In the genomic region with DNA sequence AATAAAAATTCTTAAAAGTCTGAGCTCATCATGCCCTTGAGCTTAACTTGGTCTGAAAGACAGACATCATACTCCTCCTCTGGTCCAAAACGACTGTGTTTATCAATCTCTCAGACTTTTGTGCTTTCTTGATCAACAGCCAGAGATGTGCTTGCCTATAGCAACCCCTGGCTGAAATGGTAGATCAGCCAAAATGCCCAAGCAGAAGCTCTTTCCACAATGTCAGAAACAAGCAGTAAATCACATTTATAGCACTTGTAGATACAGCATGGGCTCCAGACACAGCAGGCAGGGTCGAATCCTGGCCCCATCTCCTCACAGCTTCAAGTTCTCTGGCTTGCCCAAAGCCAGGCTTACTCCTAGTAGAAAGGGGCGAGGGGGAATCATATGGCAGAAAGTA, we compare ENCODE assay signal across 17 cellular contexts.
DNase-seq lines count a peak whose midpoint lies in the region; ATAC-seq and TF ChIP-seq lines count a peak whose summit lies in the region.
"Had no signal": no experiment of that assay in that cellular context is flagged by ENCODE, and none has a peak within 500 bp of the region (broad histone marks: within the 10 kb centered on the region; RNA-seq: fewer than 3 reads in every experiment).

No MANE protein-coding gene starts in this region.

- H3K27me3 ChIP-seq in Loucy (ENCODE audit: insufficient read depth, low read length, poor library complexity, severe bottlenecking) (no peaks in the 10 kb centered on the region), esophagus muscularis mucosa (no peaks in the 10 kb centered on the region), mesenchymal stem cell (ENCODE audit: control insufficient read depth in 1 of 2, insufficient read depth in 1 of 2, low read length in 2 of 2) (no peaks in the 10 kb centered on the region)

- DNase-seq in esophagus muscularis mucosa (ENCODE audit: extremely low spot score) = peak; percentile 17
- DNase-seq in mesenchymal stem cell = no peak
- DNase-seq in OCI-M1 (lab: John Stamatoyannopoulos, UW) = no peak
- DNase-seq in Ammon's horn (ENCODE audit: low spot score) = no peak
- no peak for DNase-seq in Right ventricle myocardium inferior (ENCODE audit: missing footprints)
- DNase-seq: ACHN; C1 segment of cervical spinal cord; CD4-positive, alpha-beta T cell; DMS153; DMS79 treated with DMSO at 0.1 percent for 48 hours; EL; GM23248 had no signal

- no peaks in the 10 kb centered on the region for H3F3A ChIP-seq in Loucy (ENCODE audit: low read depth)

- no peaks in the 10 kb centered on the region for H3K9me3 ChIP-seq in HEK293 (ENCODE audit: control insufficient read depth, insufficient read depth, low read depth, low read length)
- no peaks in the 10 kb centered on the region for H3K9me3 ChIP-seq in Loucy (ENCODE audit: insufficient read depth, low read depth, low read length)
- no peaks in the 10 kb centered on the region for H3K9me3 ChIP-seq in esophagus muscularis mucosa
- H3K9me3 ChIP-seq in mesenchymal stem cell (ENCODE audit: control insufficient read depth, low read length) = no peaks in the 10 kb centered on the region

- TF ChIP-seq EP300 in esophagus muscularis mucosa (IDR thresholded peaks at IDR 0.05) = no peak

- POLR2A ChIA-PET in HEK293 (lab: Yijun Ruan, JAX) = no interaction called here

- H3K4me2 ChIP-seq in Loucy (ENCODE audit: low read depth, low read length, poor library complexity, severe bottlenecking) = no peak overlapping the region
- no peak overlapping the region for H3K4me2 ChIP-seq in mesenchymal stem cell (ENCODE audit: low read length, poor library complexity, severe bottlenecking)

- CTCF ChIA-PET in HEK293 (lab: Yijun Ruan, JAX) = no interaction called here

- no peak overlapping the region for H3K23ac ChIP-seq in mesenchymal stem cell (ENCODE audit: low read length in 2 of 2)

- 97% methylated on average over 2 of the region's 3 CpGs for WGBS in esophagus muscularis mucosa
- 52% methylated on average over 2 of the region's 3 CpGs for WGBS in mesenchymal stem cell

- H2AFZ ChIP-seq in Loucy (ENCODE audit: low read length) = no peak overlapping the region
- no peak overlapping the region for H2AFZ ChIP-seq in mesenchymal stem cell (ENCODE audit: low read depth, low read length)
- H2AFZ ChIP-seq: GM23248 had no signal

- peak overlapping the region in 1 of 2 experiments; percentile 50 for H3K14ac ChIP-seq in mesenchymal stem cell (ENCODE audit: low read length in 2 of 2)

- no peak overlapping the region for H4K8ac ChIP-seq in mesenchymal stem cell (ENCODE audit: low read length)

- no peak overlapping the region for H2BK15ac ChIP-seq in mesenchymal stem cell (ENCODE audit: low read depth, poor library complexity, severe bottlenecking)

- no peak overlapping the region for H4K91ac ChIP-seq in mesenchymal stem cell (ENCODE audit: low read length)

- H3K4ac ChIP-seq in mesenchymal stem cell (ENCODE audit: low read depth in 1 of 2, low read length in 2 of 2) = no peak overlapping the region

- H3K4me3 ChIP-seq in HEK293 (ENCODE audit: low read depth, low read length) (no peak overlapping the region), Loucy (ENCODE audit: low read length, poor library complexity, severe bottlenecking) (no peak overlapping the region), esophagus muscularis mucosa (no peak overlapping the region), mesenchymal stem cell (ENCODE audit: insufficient read depth in 1 of 2, low read depth in 1 of 2, low read length in 2 of 2) (no peak overlapping the region)
- H3K4me3 ChIP-seq: GM23248 had no signal

- no peaks in the 10 kb centered on the region for H3K79me2 ChIP-seq in Loucy (ENCODE audit: insufficient read depth, low read length)

- no peaks in the 10 kb centered on the region for H3K9me2 ChIP-seq in Loucy (replicated peaks; ENCODE audit: low read depth, low read length)

- H3K79me1 ChIP-seq in mesenchymal stem cell (replicated peaks; ENCODE audit: low read length, poor library complexity, severe bottlenecking) = peaks cover 2% of the 10 kb centered on the region

- no peak for ATAC-seq in activated CD4-positive, CD25-positive, alpha-beta regulatory T cell treated with anti-CD3 and anti-CD28 coated beads, Interleukin-2, amount 50 U/mL, for 24 hours
- ATAC-seq in Right ventricle myocardium inferior = no peak
- ATAC-seq: HCT116, HepG2 had no signal

- H3K4me1 ChIP-seq in HEK293 (ENCODE audit: control insufficient read depth, insufficient read depth, low read length) (no peaks in the 10 kb centered on the region), Loucy (ENCODE audit: insufficient read depth, low read length, poor library complexity, severe bottlenecking) (peaks cover 31% of the 10 kb centered on the region), esophagus muscularis mucosa (peaks cover 0 to 10% (median 5%) of the 10 kb centered on the region in 4 donors), mesenchymal stem cell (ENCODE audit: control insufficient read depth, insufficient read depth, low read depth, low read length) (peaks cover 10% of the 10 kb centered on the region)

- H3K9ac ChIP-seq in Loucy (ENCODE audit: low read depth, low read length, poor library complexity, severe bottlenecking) = no peak overlapping the region
- H3K9ac ChIP-seq in mesenchymal stem cell (ENCODE audit: low read length) = no peak overlapping the region
- H3K9ac ChIP-seq: GM23248 had no signal

- no peak overlapping the region for H3K27ac ChIP-seq in HEK293 (ENCODE audit: extremely low read depth, low read depth, low read length)
- H3K27ac ChIP-seq in esophagus muscularis mucosa (replicated peaks in 1 of 4) = no peak overlapping the region
- no peak overlapping the region for H3K27ac ChIP-seq in mesenchymal stem cell (ENCODE audit: low read length, poor library complexity, severe bottlenecking)
- H3K27ac ChIP-seq: GM23248 had no signal

- no peak overlapping the region for H2BK120ac ChIP-seq in mesenchymal stem cell (ENCODE audit: low read depth, low read length)

- intact Hi-C loops in esophagus muscularis mucosa (cut with DNase I) (no loop called here), Right ventricle myocardium inferior (cut with DNase I) (no loop called here)

- H4K20me1 ChIP-seq in Loucy (ENCODE audit: insufficient read depth, low read length, poor library complexity, severe bottlenecking) = no peaks in the 10 kb centered on the region

- H2AK5ac ChIP-seq in mesenchymal stem cell (ENCODE audit: low read length, severe bottlenecking) = peak overlapping the region; percentile 40

- H2BK12ac ChIP-seq in mesenchymal stem cell (ENCODE audit: low read length in 2 of 2) = peak overlapping the region in 1 of 2 experiments; percentile 43

- H3K36me3 ChIP-seq in HEK293 (ENCODE audit: control insufficient read depth in 2 of 2, insufficient read depth in 1 of 2, low read length in 2 of 2) = no peaks in the 10 kb centered on the region
- H3K36me3 ChIP-seq in Loucy (ENCODE audit: insufficient read depth, low read length) = no peaks in the 10 kb centered on the region
- H3K36me3 ChIP-seq in esophagus muscularis mucosa = no peaks in the 10 kb centered on the region
- H3K36me3 ChIP-seq in mesenchymal stem cell (ENCODE audit: control insufficient read depth in 1 of 2, insufficient read depth in 2 of 2, low read depth in 1 of 2, low read length in 2 of 2) = peaks cover 3 to 6% of the 10 kb centered on the region in 2 experiments

- H3K18ac ChIP-seq in mesenchymal stem cell (ENCODE audit: low read depth in 1 of 2, low read length in 2 of 2) = peak overlapping the region in 1 of 2 experiments; percentile 43

- no peak for TF ChIP-seq CTCF in HEK293 (tag by site-specific recombination; IDR thresholded peaks at IDR 0.05)
- 0 out of 2 replicates have a peak, but pooled peaks have one; percentile 18 for TF ChIP-seq CTCF in Loucy (conservative IDR thresholded peaks at IDR 0.05; ENCODE audit: low read length)
- no peak for TF ChIP-seq CTCF in esophagus muscularis mucosa (IDR thresholded peaks at IDR 0.05)

- TF ChIP-seq POLR2A in esophagus muscularis mucosa (IDR thresholded peaks at IDR 0.05; ENCODE audit: low read depth) = no peak

- no peak overlapping the region for H2BK5ac ChIP-seq in mesenchymal stem cell (ENCODE audit: low read depth, low read length, poor library complexity, severe bottlenecking)

TF ChIP-seq in HEK293, 187 proteins besides CTCF, POLR2A, EP300 and RAD21:
- TF ChIP-seq, protein P1, sequence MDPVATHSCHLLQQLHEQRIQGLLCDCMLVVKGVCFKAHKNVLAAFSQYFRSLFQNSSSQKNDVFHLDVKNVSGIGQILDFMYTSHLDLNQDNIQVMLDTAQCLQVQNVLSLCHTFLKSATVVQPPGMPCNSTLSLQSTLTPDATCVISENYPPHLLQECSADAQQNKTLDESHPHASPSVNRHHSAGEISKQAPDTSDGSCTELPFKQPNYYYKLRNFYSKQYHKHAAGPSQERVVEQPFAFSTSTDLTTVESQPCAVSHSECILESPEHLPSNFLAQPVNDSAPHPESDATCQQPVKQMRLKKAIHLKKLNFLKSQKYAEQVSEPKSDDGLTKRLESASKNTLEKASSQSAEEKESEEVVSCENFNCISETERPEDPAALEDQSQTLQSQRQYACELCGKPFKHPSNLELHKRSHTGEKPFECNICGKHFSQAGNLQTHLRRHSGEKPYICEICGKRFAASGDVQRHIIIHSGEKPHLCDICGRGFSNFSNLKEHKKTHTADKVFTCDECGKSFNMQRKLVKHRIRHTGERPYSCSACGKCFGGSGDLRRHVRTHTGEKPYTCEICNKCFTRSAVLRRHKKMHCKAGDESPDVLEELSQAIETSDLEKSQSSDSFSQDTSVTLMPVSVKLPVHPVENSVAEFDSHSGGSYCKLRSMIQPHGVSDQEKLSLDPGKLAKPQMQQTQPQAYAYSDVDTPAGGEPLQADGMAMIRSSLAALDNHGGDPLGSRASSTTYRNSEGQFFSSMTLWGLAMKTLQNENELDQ (tag by site-specific recombination; IDR thresholded peaks at IDR 0.05; ENCODE audit: low read depth) = no peak
- TF ChIP-seq SCRT2 (tag by site-specific recombination; IDR thresholded peaks at IDR 0.05) = 0 out of 2 replicates have a peak, but pooled peaks have one; percentile 9
